ENCODE assay signal across 2 cellular contexts in genomic region chr15:58463815-58464697, GRCh38.
TF ChIP-seq lines count a peak whose summit lies in the region.

No MANE protein-coding gene starts in this region.

TF ChIP-seq in HepG2, 621 proteins besides CTCF, POLR2A, EP300 and RAD21 (continues in another document):
- TF ChIP-seq SOX5 (CRISPR knock-in tag; IDR thresholded peaks at IDR 0.05; ENCODE audit: borderline replicate concordance), result peak; percentile 25; the same call in 1 of the 2 replicates
- peak; percentile 53; the same call in 1 of the 2 replicates for TF ChIP-seq AHDC1 (CRISPR knock-in tag; IDR thresholded peaks at IDR 0.05; ENCODE audit: borderline replicate concordance)
- TF ChIP-seq TCF7 (IDR thresholded peaks at IDR 0.05; ENCODE audit: low read depth), result peak; percentile 62
- no peak for TF ChIP-seq ZNF543 (CRISPR knock-in tag; IDR thresholded peaks at IDR 0.05)
- TF ChIP-seq NFIC (IDR thresholded peaks at IDR 0.05; ENCODE audit: low read length), result peak; percentile 77; the same call in 1 of the 2 replicates
- TF ChIP-seq ZEB1 (IDR thresholded peaks at IDR 0.05; ENCODE audit: insufficient replicate concordance, low read depth), result peak; percentile 66
- TF ChIP-seq PAXIP1 (CRISPR knock-in tag; conservative IDR thresholded peaks at IDR 0.05), result peak; percentile 37; the same call in 1 of the 2 replicates
- TF ChIP-seq NKX3-1 (CRISPR knock-in tag; IDR thresholded peaks at IDR 0.05), result no peak
- peak; percentile 73; the same call in 1 of the 2 replicates for TF ChIP-seq ZNF362 (CRISPR knock-in tag; IDR thresholded peaks at IDR 0.05; ENCODE audit: borderline replicate concordance)
- TF ChIP-seq ATF2 (CRISPR knock-in tag; IDR thresholded peaks at IDR 0.05), result no peak
- TF ChIP-seq HDAC1 (CRISPR knock-in tag; IDR thresholded peaks at IDR 0.05), result peak; percentile 48; the same call in 1 of the 2 replicates
- TF ChIP-seq SOX6 (IDR thresholded peaks at IDR 0.05), result no peak
- 0 out of 2 replicates have a peak, but pooled peaks have one; percentile 16 for TF ChIP-seq SOX6 (CRISPR knock-in tag; IDR thresholded peaks at IDR 0.05)
- 0 out of 2 replicates have a peak, but pooled peaks have one; percentile 43 for TF ChIP-seq NCOA2 (CRISPR knock-in tag; IDR thresholded peaks at IDR 0.05)

TF ChIP-seq in GM12878, 131 proteins besides CTCF, POLR2A, EP300 and RAD21:
- TF ChIP-seq MEF2A (IDR thresholded peaks at IDR 0.05; ENCODE audit: insufficient read depth, low read depth, low read length), result no peak
- no peak for TF ChIP-seq LARP7 (IDR thresholded peaks at IDR 0.05)
- no peak for TF ChIP-seq NR2F1 (conservative IDR thresholded peaks at IDR 0.05)
- no peak for TF ChIP-seq NRF1 (conservative IDR thresholded peaks at IDR 0.05; ENCODE audit: low read depth, low read length)
- TF ChIP-seq TCF12 (IDR thresholded peaks at IDR 0.05; ENCODE audit: low read depth, low read length), result peak; percentile 22; the same call in 1 of the 2 replicates
- no peak for TF ChIP-seq POLR2AphosphoS2 (IDR thresholded peaks at IDR 0.05; ENCODE audit: low read depth, low read length)
- no peak for TF ChIP-seq RBBP5 (conservative IDR thresholded peaks at IDR 0.05)
- no peak for TF ChIP-seq ZNF622 (IDR thresholded peaks at IDR 0.05)
- TF ChIP-seq GATAD2B (conservative IDR thresholded peaks at IDR 0.05; ENCODE audit: low read depth), result no peak
- peak; percentile 70 for TF ChIP-seq ZBTB40 (IDR thresholded peaks at IDR 0.05; ENCODE audit: borderline replicate concordance)
- TF ChIP-seq NR2C1 (IDR thresholded peaks at IDR 0.05), result no peak
- TF ChIP-seq RUNX3 (IDR thresholded peaks at IDR 0.05; ENCODE audit: low read length), result peak; percentile 59
- no peak for TF ChIP-seq STAT1 (conservative IDR thresholded peaks at IDR 0.05)
- no peak for TF ChIP-seq CHD1 (IDR thresholded peaks at IDR 0.05; ENCODE audit: low read depth, low read length)
- TF ChIP-seq PBX3 (IDR thresholded peaks at IDR 0.05; ENCODE audit: insufficient replicate concordance, low read depth, low read length), result no peak
- no peak for TF ChIP-seq EGR1 (IDR thresholded peaks at IDR 0.05; ENCODE audit: borderline replicate concordance in 1 of 2, low read depth in 2 of 2, low read length in 2 of 2)
